ENCODE assay signal across 1 cellular context in the genomic region with DNA sequence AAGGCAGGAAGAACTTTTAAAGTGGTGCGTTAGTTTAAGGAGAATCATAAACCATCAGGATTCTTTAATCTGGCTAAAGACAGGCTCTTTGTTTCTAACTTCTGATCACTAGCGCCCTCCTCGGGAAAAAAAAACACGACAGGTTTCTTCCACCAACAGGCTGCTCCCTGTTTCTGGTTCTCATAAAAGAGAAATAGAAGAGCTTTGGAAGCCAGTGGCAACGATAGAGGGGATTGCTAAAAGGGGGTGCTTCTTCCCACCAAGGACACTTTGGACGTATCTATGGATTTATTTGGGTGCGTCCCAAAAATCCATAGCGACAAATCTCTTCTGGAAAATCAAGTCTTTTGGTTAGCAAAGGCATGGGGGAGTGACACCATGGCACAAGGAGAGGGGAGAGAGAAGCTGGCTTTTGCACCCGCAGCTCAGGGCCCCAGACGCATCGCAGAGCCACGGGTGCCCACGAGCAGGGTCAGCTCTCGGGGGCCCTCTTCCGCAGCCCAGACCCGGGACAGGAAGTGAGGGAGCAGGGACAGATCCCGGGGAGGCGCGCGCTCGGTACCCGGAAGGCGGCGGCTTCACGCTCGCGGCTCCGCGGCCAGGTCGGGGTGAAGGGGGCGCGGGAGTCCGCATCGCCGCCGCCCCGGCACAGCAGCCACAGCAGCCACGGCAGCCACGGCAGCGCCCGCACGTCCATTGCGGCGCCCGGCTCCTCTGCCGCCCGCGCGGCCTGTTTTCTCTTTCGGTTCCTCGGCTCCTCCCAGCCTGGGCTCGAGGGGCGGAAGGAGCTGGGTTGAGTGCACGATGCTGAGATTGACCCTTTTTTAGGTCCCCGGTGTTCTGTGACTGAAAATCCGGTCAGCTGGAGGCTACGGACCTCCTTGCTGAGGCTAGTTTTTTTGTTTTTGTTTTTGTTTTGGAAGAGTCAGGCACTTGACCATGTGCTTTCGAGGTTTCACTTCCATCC.
TF ChIP-seq lines count a peak whose summit lies in the region.

A gene with protein sequence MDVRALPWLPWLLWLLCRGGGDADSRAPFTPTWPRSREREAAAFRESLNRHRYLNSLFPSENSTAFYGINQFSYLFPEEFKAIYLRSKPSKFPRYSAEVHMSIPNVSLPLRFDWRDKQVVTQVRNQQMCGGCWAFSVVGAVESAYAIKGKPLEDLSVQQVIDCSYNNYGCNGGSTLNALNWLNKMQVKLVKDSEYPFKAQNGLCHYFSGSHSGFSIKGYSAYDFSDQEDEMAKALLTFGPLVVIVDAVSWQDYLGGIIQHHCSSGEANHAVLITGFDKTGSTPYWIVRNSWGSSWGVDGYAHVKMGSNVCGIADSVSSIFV (minus strand): TSS at position 716 of the 967 bp plus-strand sequence. CDS start 19 bp downstream, at position 697.

TF ChIP-seq in HepG2, 621 proteins besides CTCF, POLR2A, EP300 and RAD21 (continued from another document and continues in another):
- TF ChIP-seq, protein P1, sequence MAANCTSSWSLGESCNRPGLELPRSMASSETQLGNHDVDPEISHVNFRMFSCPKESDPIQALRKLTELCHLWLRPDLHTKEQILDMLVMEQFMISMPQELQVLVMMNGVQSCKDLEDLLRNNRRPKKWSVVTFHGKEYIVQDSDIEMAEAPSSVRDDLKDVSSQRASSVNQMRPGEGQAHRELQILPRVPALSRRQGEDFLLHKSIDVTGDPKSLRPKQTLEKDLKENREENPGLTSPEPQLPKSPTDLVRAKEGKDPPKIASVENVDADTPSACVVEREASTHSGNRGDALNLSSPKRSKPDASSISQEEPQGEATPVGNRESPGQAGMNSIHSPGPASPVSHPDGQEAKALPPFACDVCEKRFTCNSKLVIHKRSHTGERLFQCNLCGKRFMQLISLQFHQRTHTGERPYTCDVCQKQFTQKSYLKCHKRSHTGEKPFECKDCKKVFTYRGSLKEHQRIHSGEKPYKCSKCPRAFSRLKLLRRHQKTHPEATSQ (CRISPR knock-in tag; IDR thresholded peaks at IDR 0.05; ENCODE audit: borderline replicate concordance): no peak
- no peak for TF ChIP-seq EED (CRISPR knock-in tag; IDR thresholded peaks at IDR 0.05)
- no peak for TF ChIP-seq JARID2 (CRISPR knock-in tag; IDR thresholded peaks at IDR 0.05; ENCODE audit: insufficient replicate concordance)
- no peak for TF ChIP-seq TBL1XR1 (IDR thresholded peaks at IDR 0.05; ENCODE audit: borderline replicate concordance, low read length, partially characterized antibody)
- TF ChIP-seq, protein P2, sequence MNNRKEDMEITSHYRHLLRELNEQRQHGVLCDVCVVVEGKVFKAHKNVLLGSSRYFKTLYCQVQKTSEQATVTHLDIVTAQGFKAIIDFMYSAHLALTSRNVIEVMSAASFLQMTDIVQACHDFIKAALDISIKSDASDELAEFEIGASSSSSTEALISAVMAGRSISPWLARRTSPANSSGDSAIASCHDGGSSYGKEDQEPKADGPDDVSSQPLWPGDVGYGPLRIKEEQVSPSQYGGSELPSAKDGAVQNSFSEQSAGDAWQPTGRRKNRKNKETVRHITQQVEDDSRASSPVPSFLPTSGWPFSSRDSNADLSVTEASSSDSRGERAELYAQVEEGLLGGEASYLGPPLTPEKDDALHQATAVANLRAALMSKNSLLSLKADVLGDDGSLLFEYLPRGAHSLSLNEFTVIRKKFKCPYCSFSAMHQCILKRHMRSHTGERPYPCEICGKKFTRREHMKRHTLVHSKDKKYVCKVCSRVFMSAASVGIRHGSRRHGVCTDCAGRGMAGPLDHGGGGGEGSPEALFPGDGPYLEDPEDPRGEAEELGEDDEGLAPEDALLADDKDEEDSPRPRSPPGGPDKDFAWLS (CRISPR knock-in tag; IDR thresholded peaks at IDR 0.05; ENCODE audit: borderline replicate concordance): no peak
- TF ChIP-seq ARHGAP35 (CRISPR knock-in tag; IDR thresholded peaks at IDR 0.05; ENCODE audit: borderline replicate concordance): 0 out of 2 replicates have a peak, but pooled peaks have one; percentile 46
- peak; percentile 72; the same call in 1 of the 2 replicates for TF ChIP-seq ZNF431 (CRISPR knock-in tag; IDR thresholded peaks at IDR 0.05; ENCODE audit: borderline replicate concordance, low read depth)
- TF ChIP-seq, protein P3, sequence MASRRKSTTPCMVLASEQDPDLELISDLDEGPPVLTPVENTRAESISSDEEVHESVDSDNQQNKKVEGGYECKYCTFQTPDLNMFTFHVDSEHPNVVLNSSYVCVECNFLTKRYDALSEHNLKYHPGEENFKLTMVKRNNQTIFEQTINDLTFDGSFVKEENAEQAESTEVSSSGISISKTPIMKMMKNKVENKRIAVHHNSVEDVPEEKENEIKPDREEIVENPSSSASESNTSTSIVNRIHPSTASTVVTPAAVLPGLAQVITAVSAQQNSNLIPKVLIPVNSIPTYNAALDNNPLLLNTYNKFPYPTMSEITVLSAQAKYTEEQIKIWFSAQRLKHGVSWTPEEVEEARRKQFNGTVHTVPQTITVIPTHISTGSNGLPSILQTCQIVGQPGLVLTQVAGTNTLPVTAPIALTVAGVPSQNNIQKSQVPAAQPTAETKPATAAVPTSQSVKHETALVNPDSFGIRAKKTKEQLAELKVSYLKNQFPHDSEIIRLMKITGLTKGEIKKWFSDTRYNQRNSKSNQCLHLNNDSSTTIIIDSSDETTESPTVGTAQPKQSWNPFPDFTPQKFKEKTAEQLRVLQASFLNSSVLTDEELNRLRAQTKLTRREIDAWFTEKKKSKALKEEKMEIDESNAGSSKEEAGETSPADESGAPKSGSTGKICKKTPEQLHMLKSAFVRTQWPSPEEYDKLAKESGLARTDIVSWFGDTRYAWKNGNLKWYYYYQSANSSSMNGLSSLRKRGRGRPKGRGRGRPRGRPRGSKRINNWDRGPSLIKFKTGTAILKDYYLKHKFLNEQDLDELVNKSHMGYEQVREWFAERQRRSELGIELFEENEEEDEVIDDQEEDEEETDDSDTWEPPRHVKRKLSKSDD (CRISPR knock-in tag; IDR thresholded peaks at IDR 0.05; ENCODE audit: low read depth): no peak
- TF ChIP-seq ZNF773 (CRISPR knock-in tag; IDR thresholded peaks at IDR 0.05; ENCODE audit: borderline replicate concordance): no peak
- TF ChIP-seq, protein P4, sequence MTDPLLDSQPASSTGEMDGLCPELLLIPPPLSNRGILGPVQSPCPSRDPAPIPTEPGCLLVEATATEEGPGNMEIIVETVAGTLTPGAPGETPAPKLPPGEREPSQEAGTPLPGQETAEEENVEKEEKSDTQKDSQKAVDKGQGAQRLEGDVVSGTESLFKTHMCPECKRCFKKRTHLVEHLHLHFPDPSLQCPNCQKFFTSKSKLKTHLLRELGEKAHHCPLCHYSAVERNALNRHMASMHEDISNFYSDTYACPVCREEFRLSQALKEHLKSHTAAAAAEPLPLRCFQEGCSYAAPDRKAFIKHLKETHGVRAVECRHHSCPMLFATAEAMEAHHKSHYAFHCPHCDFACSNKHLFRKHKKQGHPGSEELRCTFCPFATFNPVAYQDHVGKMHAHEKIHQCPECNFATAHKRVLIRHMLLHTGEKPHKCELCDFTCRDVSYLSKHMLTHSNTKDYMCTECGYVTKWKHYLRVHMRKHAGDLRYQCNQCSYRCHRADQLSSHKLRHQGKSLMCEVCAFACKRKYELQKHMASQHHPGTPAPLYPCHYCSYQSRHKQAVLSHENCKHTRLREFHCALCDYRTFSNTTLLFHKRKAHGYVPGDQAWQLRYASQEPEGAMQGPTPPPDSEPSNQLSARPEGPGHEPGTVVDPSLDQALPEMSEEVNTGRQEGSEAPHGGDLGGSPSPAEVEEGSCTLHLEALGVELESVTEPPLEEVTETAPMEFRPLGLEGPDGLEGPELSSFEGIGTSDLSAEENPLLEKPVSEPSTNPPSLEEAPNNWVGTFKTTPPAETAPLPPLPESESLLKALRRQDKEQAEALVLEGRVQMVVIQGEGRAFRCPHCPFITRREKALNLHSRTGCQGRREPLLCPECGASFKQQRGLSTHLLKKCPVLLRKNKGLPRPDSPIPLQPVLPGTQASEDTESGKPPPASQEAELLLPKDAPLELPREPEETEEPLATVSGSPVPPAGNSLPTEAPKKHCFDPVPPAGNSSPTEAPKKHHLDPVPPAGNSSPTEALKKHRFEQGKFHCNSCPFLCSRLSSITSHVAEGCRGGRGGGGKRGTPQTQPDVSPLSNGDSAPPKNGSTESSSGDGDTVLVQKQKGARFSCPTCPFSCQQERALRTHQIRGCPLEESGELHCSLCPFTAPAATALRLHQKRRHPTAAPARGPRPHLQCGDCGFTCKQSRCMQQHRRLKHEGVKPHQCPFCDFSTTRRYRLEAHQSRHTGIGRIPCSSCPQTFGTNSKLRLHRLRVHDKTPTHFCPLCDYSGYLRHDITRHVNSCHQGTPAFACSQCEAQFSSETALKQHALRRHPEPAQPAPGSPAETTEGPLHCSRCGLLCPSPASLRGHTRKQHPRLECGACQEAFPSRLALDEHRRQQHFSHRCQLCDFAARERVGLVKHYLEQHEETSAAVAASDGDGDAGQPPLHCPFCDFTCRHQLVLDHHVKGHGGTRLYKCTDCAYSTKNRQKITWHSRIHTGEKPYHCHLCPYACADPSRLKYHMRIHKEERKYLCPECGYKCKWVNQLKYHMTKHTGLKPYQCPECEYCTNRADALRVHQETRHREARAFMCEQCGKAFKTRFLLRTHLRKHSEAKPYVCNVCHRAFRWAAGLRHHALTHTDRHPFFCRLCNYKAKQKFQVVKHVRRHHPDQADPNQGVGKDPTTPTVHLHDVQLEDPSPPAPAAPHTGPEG (CRISPR knock-in tag; IDR thresholded peaks at IDR 0.05): no peak; the same call in 1 of the 2 replicates
- TF ChIP-seq, protein P5, sequence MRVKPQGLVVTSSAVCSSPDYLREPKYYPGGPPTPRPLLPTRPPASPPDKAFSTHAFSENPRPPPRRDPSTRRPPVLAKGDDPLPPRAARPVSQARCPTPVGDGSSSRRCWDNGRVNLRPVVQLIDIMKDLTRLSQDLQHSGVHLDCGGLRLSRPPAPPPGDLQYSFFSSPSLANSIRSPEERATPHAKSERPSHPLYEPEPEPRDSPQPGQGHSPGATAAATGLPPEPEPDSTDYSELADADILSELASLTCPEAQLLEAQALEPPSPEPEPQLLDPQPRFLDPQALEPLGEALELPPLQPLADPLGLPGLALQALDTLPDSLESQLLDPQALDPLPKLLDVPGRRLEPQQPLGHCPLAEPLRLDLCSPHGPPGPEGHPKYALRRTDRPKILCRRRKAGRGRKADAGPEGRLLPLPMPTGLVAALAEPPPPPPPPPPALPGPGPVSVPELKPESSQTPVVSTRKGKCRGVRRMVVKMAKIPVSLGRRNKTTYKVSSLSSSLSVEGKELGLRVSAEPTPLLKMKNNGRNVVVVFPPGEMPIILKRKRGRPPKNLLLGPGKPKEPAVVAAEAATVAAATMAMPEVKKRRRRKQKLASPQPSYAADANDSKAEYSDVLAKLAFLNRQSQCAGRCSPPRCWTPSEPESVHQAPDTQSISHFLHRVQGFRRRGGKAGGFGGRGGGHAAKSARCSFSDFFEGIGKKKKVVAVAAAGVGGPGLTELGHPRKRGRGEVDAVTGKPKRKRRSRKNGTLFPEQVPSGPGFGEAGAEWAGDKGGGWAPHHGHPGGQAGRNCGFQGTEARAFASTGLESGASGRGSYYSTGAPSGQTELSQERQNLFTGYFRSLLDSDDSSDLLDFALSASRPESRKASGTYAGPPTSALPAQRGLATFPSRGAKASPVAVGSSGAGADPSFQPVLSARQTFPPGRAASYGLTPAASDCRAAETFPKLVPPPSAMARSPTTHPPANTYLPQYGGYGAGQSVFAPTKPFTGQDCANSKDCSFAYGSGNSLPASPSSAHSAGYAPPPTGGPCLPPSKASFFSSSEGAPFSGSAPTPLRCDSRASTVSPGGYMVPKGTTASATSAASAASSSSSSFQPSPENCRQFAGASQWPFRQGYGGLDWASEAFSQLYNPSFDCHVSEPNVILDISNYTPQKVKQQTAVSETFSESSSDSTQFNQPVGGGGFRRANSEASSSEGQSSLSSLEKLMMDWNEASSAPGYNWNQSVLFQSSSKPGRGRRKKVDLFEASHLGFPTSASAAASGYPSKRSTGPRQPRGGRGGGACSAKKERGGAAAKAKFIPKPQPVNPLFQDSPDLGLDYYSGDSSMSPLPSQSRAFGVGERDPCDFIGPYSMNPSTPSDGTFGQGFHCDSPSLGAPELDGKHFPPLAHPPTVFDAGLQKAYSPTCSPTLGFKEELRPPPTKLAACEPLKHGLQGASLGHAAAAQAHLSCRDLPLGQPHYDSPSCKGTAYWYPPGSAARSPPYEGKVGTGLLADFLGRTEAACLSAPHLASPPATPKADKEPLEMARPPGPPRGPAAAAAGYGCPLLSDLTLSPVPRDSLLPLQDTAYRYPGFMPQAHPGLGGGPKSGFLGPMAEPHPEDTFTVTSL (CRISPR knock-in tag; IDR thresholded peaks at IDR 0.05; ENCODE audit: borderline replicate concordance): no peak
- no peak for TF ChIP-seq NR2F6 (IDR thresholded peaks at IDR 0.05)
- TF ChIP-seq NR2F6 (CRISPR knock-in tag; IDR thresholded peaks at IDR 0.05): no peak
- TF ChIP-seq GATAD2A (CRISPR knock-in tag; IDR thresholded peaks at IDR 0.05): peak; percentile 16; the same call in 1 of the 2 replicates
- TF ChIP-seq, protein P6, sequence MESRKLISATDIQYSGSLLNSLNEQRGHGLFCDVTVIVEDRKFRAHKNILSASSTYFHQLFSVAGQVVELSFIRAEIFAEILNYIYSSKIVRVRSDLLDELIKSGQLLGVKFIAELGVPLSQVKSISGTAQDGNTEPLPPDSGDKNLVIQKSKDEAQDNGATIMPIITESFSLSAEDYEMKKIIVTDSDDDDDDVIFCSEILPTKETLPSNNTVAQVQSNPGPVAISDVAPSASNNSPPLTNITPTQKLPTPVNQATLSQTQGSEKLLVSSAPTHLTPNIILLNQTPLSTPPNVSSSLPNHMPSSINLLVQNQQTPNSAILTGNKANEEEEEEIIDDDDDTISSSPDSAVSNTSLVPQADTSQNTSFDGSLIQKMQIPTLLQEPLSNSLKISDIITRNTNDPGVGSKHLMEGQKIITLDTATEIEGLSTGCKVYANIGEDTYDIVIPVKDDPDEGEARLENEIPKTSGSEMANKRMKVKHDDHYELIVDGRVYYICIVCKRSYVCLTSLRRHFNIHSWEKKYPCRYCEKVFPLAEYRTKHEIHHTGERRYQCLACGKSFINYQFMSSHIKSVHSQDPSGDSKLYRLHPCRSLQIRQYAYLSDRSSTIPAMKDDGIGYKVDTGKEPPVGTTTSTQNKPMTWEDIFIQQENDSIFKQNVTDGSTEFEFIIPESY (CRISPR knock-in tag; IDR thresholded peaks at IDR 0.05): no peak
- TF ChIP-seq, protein P7, sequence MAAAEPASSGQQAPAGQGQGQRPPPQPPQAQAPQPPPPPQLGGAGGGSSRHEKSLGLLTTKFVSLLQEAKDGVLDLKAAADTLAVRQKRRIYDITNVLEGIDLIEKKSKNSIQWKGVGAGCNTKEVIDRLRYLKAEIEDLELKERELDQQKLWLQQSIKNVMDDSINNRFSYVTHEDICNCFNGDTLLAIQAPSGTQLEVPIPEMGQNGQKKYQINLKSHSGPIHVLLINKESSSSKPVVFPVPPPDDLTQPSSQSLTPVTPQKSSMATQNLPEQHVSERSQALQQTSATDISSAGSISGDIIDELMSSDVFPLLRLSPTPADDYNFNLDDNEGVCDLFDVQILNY (CRISPR knock-in tag; conservative IDR thresholded peaks at IDR 0.05): no peak; the same call in 1 of the 2 replicates
- no peak for TF ChIP-seq ZFAT (CRISPR knock-in tag; conservative IDR thresholded peaks at IDR 0.05)
- TF ChIP-seq ZNF20 (CRISPR knock-in tag; IDR thresholded peaks at IDR 0.05): no peak
- no peak for TF ChIP-seq TSC22D2 (CRISPR knock-in tag; IDR thresholded peaks at IDR 0.05; ENCODE audit: borderline replicate concordance)
- no peak for TF ChIP-seq ZBTB42 (CRISPR knock-in tag; IDR thresholded peaks at IDR 0.05)
- 0 out of 2 replicates have a peak, but pooled peaks have one; percentile 29 for TF ChIP-seq ZMAT3 (CRISPR knock-in tag; conservative IDR thresholded peaks at IDR 0.05)
- TF ChIP-seq ZNF619 (CRISPR knock-in tag; IDR thresholded peaks at IDR 0.05): no peak
- no peak for TF ChIP-seq PLRG1 (conservative IDR thresholded peaks at IDR 0.05)
- TF ChIP-seq ZNF552 (CRISPR knock-in tag; IDR thresholded peaks at IDR 0.05; ENCODE audit: borderline replicate concordance): no peak
